20 cellular contexts compared by ENCODE assay signal in the genomic region with DNA sequence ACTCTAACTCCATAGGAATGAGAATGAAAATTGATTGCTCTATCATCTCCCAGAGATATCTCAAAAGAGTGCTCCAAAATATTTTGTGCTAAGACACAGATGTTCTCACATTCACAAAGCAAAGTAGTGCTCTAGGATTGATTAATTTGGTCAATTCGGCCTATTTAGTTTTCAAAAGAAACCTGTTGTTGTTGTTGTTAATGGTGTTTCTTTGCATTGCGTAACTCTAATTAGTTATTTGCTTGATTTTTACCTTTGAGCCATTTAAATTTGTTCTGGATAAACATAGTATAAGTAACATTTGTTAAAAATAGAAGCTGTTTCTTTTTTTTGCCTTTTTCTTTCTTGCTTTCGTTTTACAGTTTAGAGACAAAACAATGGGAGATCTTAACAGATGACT.
A peak's percentile ranks its signal among the peaks of the same experiment; 100 is the strongest.
DNase-seq lines count a peak whose midpoint lies in the region; ATAC-seq, FAIRE-seq and TF ChIP-seq lines count a peak whose summit lies in the region.
"Had no signal": no experiment of that assay in that cellular context is flagged by ENCODE, and none has a peak within 500 bp of the region (broad histone marks: within the 10 kb centered on the region; RNA-seq: fewer than 3 reads in every experiment).

No MANE protein-coding gene starts in this region.

- no peak overlapping the region for H2BK120ac ChIP-seq in H1 (replicated peaks; ENCODE audit: low read depth, low read length)

- no peaks in the 10 kb centered on the region for H3F3A ChIP-seq in MM.1S (ENCODE audit: insufficient read depth, low read length)

- no peak for TF ChIP-seq CTCF in MM.1S (IDR thresholded peaks at IDR 0.05; ENCODE audit: low read length)
- no peak for TF ChIP-seq CTCF in H1 (IDR thresholded peaks at IDR 0.05; ENCODE audit: control extremely low read depth in 1 of 3, insufficient read depth in 1 of 3, low read depth in 1 of 3, low read length in 3 of 3)
- no peak for TF ChIP-seq CTCF in gastrocnemius medialis (IDR thresholded peaks at IDR 0.05 in 4 of 5, conservative IDR thresholded peaks at IDR 0.05 in 1 of 5)

- H3K9me3 ChIP-seq in MM.1S (replicated peaks; ENCODE audit: insufficient read depth, low read length), result no peaks in the 10 kb centered on the region
- no peaks in the 10 kb centered on the region for H3K9me3 ChIP-seq in H1 (ENCODE audit: insufficient read depth in 2 of 2, low read depth in 1 of 2, low read length in 1 of 2)
- no peaks in the 10 kb centered on the region for H3K9me3 ChIP-seq in gastrocnemius medialis
- H3K9me3 ChIP-seq: BLaER1, Caco-2 had no signal

- H3K56ac ChIP-seq in H1 (replicated peaks; ENCODE audit: insufficient read length, low read depth, low read length), result no peak overlapping the region

- no peaks in the 10 kb centered on the region for H3K79me1 ChIP-seq in H1 (ENCODE audit: low read depth, low read length)

- intact Hi-C loops in gastrocnemius medialis (cut with DNase I; ENCODE audit: low total_unique reads), result no loop called here

- H3K4ac ChIP-seq in H1 (replicated peaks; ENCODE audit: insufficient read length, low read depth, low read length), result no peak overlapping the region

- TF ChIP-seq POLR2A in H1 (IDR thresholded peaks at IDR 0.05; ENCODE audit: control extremely low read depth in 1 of 2, low read depth in 2 of 2, low read length in 2 of 2) (no peak), gastrocnemius medialis (IDR thresholded peaks at IDR 0.05) (no peak)

- CTCF ChIA-PET in H1 (lab: Charles Lee; ENCODE audit: partially characterized antibody), result interaction anchor here (1.1 kb wide), 1 partner anchor 8 kb away, joined by 6 read pairs; no protein-coding TSS in a partner anchor

- no peak for FAIRE-seq in H1 (lab: Jason Lieb, UNC)
- FAIRE-seq: G401.6, GM12878, GM19239 had no signal

- H4K91ac ChIP-seq in H1 (replicated peaks; ENCODE audit: insufficient read length, low read length), result no peak overlapping the region

- H3K18ac ChIP-seq in H1 (ENCODE audit: extremely low read depth, low read length), result no peak overlapping the region

- H3K9me2 ChIP-seq in MM.1S (replicated peaks; ENCODE audit: insufficient read depth, low read length), result no peaks in the 10 kb centered on the region

- in situ Hi-C loops in gastrocnemius medialis (cut with MboI; ENCODE audit: low sequenced_read_pairs in 4 of 4), result no loop called here

- no peak for ATAC-seq in gastrocnemius medialis
- ATAC-seq: CD8-positive, alpha-beta T cell; GM12878; HCT116 had no signal

- no peak overlapping the region for H4K5ac ChIP-seq in H1 (ENCODE audit: insufficient read length, low read depth, low read length)

- 55% methylated on average over 3 of the region's 3 CpGs; no CpG with 5 or more reads in 1 of the 2 experiments for WGBS in H1 (ENCODE audit: extremely low coverage in 1 of 2, insufficient coverage in 1 of 2, insufficient read length in 1 of 2, insufficient replicate concordance in 2 of 2, low coverage in 1 of 2, low lambda C conversion rate in 2 of 2, missing lambda C conversion rate in 1 of 2), 2 experiments

- H3K9ac ChIP-seq in MM.1S (ENCODE audit: low read length) (no peak overlapping the region), H1 (replicated peaks in 1 of 4; ENCODE audit: extremely low read depth in 1 of 4, low read depth in 3 of 4, low read length in 3 of 4) (no peak overlapping the region)
- H3K9ac ChIP-seq: BLaER1, GM23248 had no signal

- no peak overlapping the region for H2BK12ac ChIP-seq in H1 (ENCODE audit: low read depth, low read length)

- H3K27ac ChIP-seq in ACC112 (ENCODE audit: low read depth, low read length) (no peak overlapping the region), MM.1S (ENCODE audit: low read length) (no peak overlapping the region), H1 (ENCODE audit: low read depth, low read length) (no peak overlapping the region), gastrocnemius medialis (no peak overlapping the region)
- H3K27ac ChIP-seq: BLaER1, C4-2B, GM23248 had no signal

- no peak overlapping the region for H2BK15ac ChIP-seq in H1 (ENCODE audit: low read length)

- peaks cover 7% of the 10 kb centered on the region; the same call in 1 of the 2 replicates for H3K27me3 ChIP-seq in ACC112 (ENCODE audit: insufficient read depth, low read length)
- H3K27me3 ChIP-seq in MM.1S (replicated peaks; ENCODE audit: insufficient read depth, low read length), result no peaks in the 10 kb centered on the region
- H3K27me3 ChIP-seq in H1 (replicated peaks in 1 of 4; ENCODE audit: control insufficient read depth in 3 of 4, extremely low read depth in 1 of 4, insufficient read depth in 3 of 4, low read length in 3 of 4), result no peaks in the 10 kb centered on the region
- H3K27me3 ChIP-seq in gastrocnemius medialis, result no peaks in the 10 kb centered on the region
- H3K27me3 ChIP-seq: BLaER1 had no signal

- no peak overlapping the region for H4K8ac ChIP-seq in H1 (ENCODE audit: extremely low read depth, insufficient read depth, low read length)

- no peaks in the 10 kb centered on the region for H3K23me2 ChIP-seq in H1 (ENCODE audit: low read depth, low read length)

- peak overlapping the region; percentile 23 for H2AFZ ChIP-seq in ACC112 (ENCODE audit: low read length, unreplicated experiment)
- no peak overlapping the region for H2AFZ ChIP-seq in MM.1S (ENCODE audit: low read length)
- no peak overlapping the region for H2AFZ ChIP-seq in H1 (ENCODE audit: low read length)
- H2AFZ ChIP-seq: GM23248 had no signal

- H3K23ac ChIP-seq in H1 (ENCODE audit: insufficient read length), result no peak overlapping the region

- H4K20me1 ChIP-seq in MM.1S (ENCODE audit: insufficient read depth, low read length), result no peaks in the 10 kb centered on the region
- no peaks in the 10 kb centered on the region for H4K20me1 ChIP-seq in H1 (replicated peaks in 1 of 2; ENCODE audit: control insufficient read depth in 1 of 2, insufficient read depth in 2 of 2, low read length in 2 of 2)
- H4K20me1 ChIP-seq: BLaER1 had no signal

- no peaks in the 10 kb centered on the region for H3K79me2 ChIP-seq in ACC112 (ENCODE audit: control insufficient read depth, insufficient read depth, low read length, unreplicated experiment)
- H3K79me2 ChIP-seq in MM.1S (ENCODE audit: low read length), result no peaks in the 10 kb centered on the region
- no peaks in the 10 kb centered on the region for H3K79me2 ChIP-seq in H1 (ENCODE audit: control insufficient read depth in 1 of 2, insufficient read depth in 2 of 2, low read length in 2 of 2)

- no peaks in the 10 kb centered on the region for H3K4me1 ChIP-seq in ACC112 (ENCODE audit: control insufficient read depth, insufficient read depth, low read length, unreplicated experiment)
- H3K4me1 ChIP-seq in MM.1S (ENCODE audit: low read length), result no peaks in the 10 kb centered on the region
- H3K4me1 ChIP-seq in H1 (replicated peaks in 1 of 4; ENCODE audit: control insufficient read depth in 3 of 4, insufficient read depth in 4 of 4, low read length in 3 of 4), result no peaks in the 10 kb centered on the region
- no peaks in the 10 kb centered on the region for H3K4me1 ChIP-seq in gastrocnemius medialis
- H3K4me1 ChIP-seq: BLaER1, Caco-2 had no signal

- DNase-seq in MM.1S (no peak), H1 (ENCODE audit: low read depth in 1 of 2, low spot score in 2 of 2) (no peak), gastrocnemius medialis (no peak), SK-N-DZ (ENCODE audit: low spot score) (no peak), iPS-NIHi7 (ENCODE audit: extremely low spot score) (no peak)
- DNase-seq: 8988T; Caco-2; CD4-positive, CD25-positive, alpha-beta regulatory T cell; CD8-positive, alpha-beta T cell; DMS153; DND-41; GM23248; H9 had no signal

- no peak for TF ChIP-seq RAD21 in H1 (IDR thresholded peaks at IDR 0.05 in 1 of 2, conservative IDR thresholded peaks at IDR 0.05 in 1 of 2; ENCODE audit: low read depth in 2 of 2, low read length in 2 of 2)

- H2BK5ac ChIP-seq in H1 (ENCODE audit: low read depth, low read length), result no peak overlapping the region

- no peak overlapping the region for H2AK5ac ChIP-seq in H1 (ENCODE audit: low read depth, low read length)

- H3K4me3 ChIP-seq in ACC112 (ENCODE audit: low read depth, low read length) (peak overlapping the region; percentile 59), MM.1S (ENCODE audit: low read length) (no peak overlapping the region), H1 (ENCODE audit: extremely low read depth in 1 of 4, insufficient read depth in 2 of 4, low read depth in 3 of 4, low read length in 4 of 4) (no peak overlapping the region), gastrocnemius medialis (no peak overlapping the region)
- H3K4me3 ChIP-seq: BLaER1, GM12878, GM23248 had no signal

- no peaks in the 10 kb centered on the region for H3K36me3 ChIP-seq in ACC112 (ENCODE audit: insufficient read depth, low read length)
- no peaks in the 10 kb centered on the region for H3K36me3 ChIP-seq in MM.1S (replicated peaks; ENCODE audit: insufficient read depth, low read length)
- H3K36me3 ChIP-seq in H1 (ENCODE audit: control insufficient read depth in 2 of 4, insufficient read depth in 4 of 4, low read length in 3 of 4), result no peaks in the 10 kb centered on the region
- H3K36me3 ChIP-seq in gastrocnemius medialis, result no peaks in the 10 kb centered on the region
- H3K36me3 ChIP-seq: BLaER1 had no signal

- POLR2A ChIA-PET in H1 (lab: Charles Lee; ENCODE audit: partially characterized antibody), result no interaction called here

- H3K4me2 ChIP-seq in MM.1S (ENCODE audit: low read depth, low read length) (peak overlapping the region; percentile 10; the same call in 1 of the 2 replicates), H1 (ENCODE audit: insufficient read depth in 1 of 2, low read depth in 2 of 2, low read length in 2 of 2) (no peak overlapping the region)
- H3K4me2 ChIP-seq: BLaER1 had no signal

- no peak for TF ChIP-seq EP300 in H1 (IDR thresholded peaks at IDR 0.05; ENCODE audit: borderline replicate concordance in 1 of 2, low read depth in 2 of 2, low read length in 2 of 2)

- H3K14ac ChIP-seq in H1 (ENCODE audit: insufficient read length), result no peak overlapping the region

- H2BK20ac ChIP-seq in H1 (ENCODE audit: low read length), result no peak overlapping the region

TF ChIP-seq in H1, 55 proteins besides CTCF, POLR2A, EP300 and RAD21:
- no peak for TF ChIP-seq TEAD4 (IDR thresholded peaks at IDR 0.05; ENCODE audit: low read depth, low read length)
- no peak for TF ChIP-seq CBX8 (IDR thresholded peaks at IDR 0.05; ENCODE audit: borderline replicate concordance, low read depth, low read length)
- no peak for TF ChIP-seq SIRT6 (IDR thresholded peaks at IDR 0.05; ENCODE audit: low read length)
- peak; percentile 79 for TF ChIP-seq CEBPB (IDR thresholded peaks at IDR 0.05; ENCODE audit: low read depth, low read length)
- no peak for TF ChIP-seq ZNF274 (IDR thresholded peaks at IDR 0.05; ENCODE audit: borderline replicate concordance, extremely low read depth, low read length)
- TF ChIP-seq CHD1 (IDR thresholded peaks at IDR 0.05; ENCODE audit: low read depth, low read length), result no peak
